In genomic region chr7:79934727-79935126, GRCh38 we compare ENCODE assay signal across 37 cellular contexts.
"Had no signal": no experiment of that assay in that cellular context is flagged by ENCODE, and none has a peak within 500 bp of the region (broad histone marks: within the 10 kb centered on the region; RNA-seq: fewer than 3 reads in every experiment).

No MANE protein-coding gene starts in this region.

- H3K4me3 Mint-ChIP-seq: activated B cell treated with CpG ODN at 0.5 μM for 24 hours; activated CD4-positive, alpha-beta memory T cell treated with anti-CD3 and anti-CD28 coated beads for 36 hours; activated CD4-positive, alpha-beta T cell treated with anti-CD3 and anti-CD28 coated beads, Interleukin-2, amount 10 ng/mL, durations not matched to agents 24 days and 14 days; activated CD8-positive, alpha-beta T cell treated with anti-CD3 and anti-CD28 coated beads for 36 hours; activated naive CD4-positive, alpha-beta T cell treated with anti-CD3 and anti-CD28 coated beads for 36 hours; activated naive CD8-positive, alpha-beta T cell treated with anti-CD3 and anti-CD28 coated beads, Interleukin-2, amount 10 ng/mL, durations not matched to agents 7 days and 5 days; activated T-cell treated with anti-CD3 and anti-CD28 coated beads, Interleukin-2, amount 50 U/mL, for 4 hours; activated T-cell treated with anti-CD3 and anti-CD28 coated beads, Interleukin-2, amount 50 U/mL, for 72 hours; activated T-helper 1 cell treated with anti-CD3 and anti-CD28 coated beads, Interleukin-12 subunit alpha, Interleukin-12 subunit beta, Interleukin-2, Interleukin-4 antibody, amounts not matched to agents 30 ng/mL and 10 ng/mL and 1 ng/mL, durations not matched to agents 14 hours and 24 hours and 36 hours; activated T-helper 17 cell treated with anti-CD3 and anti-CD28 coated beads, Interleukin-2, amount 50 U/mL, for 72 hours; T-helper 1 cell treated with Interleukin-12 subunit alpha and Interleukin-12 subunit beta and Interleukin-4 antibody, amounts not matched to agents 30 μg/mL and 1 μg/mL, for 36 hours; T-helper 2 cell treated with Interferon-gamma antibody and Interleukin-4, amounts not matched to agents 5 μg/mL and 100 μg/mL, for 36 hours had no signal

- H3K4me1 Mint-ChIP-seq: activated B cell treated with CpG ODN at 0.5 μM for 24 hours; activated CD4-positive, alpha-beta T cell treated with anti-CD3 and anti-CD28 coated beads, Interleukin-2, amount 10 ng/mL, durations not matched to agents 24 days and 14 days; activated T-helper 17 cell treated with anti-CD3 and anti-CD28 coated beads, Interleukin-2, amount 50 U/mL, for 72 hours had no signal

- ATAC-seq: activated CD8-positive, alpha-beta T cell treated with anti-CD3 and anti-CD28 coated beads for 36 hours; activated naive CD4-positive, alpha-beta T cell treated with anti-CD3 and anti-CD28 coated beads, Interleukin-2, amount 50 U/mL, for 72 hours; activated T-cell treated with anti-CD3 and anti-CD28 coated beads, Interleukin-2, amount 50 U/mL, for 4 hours; activated T-cell treated with anti-CD3 and anti-CD28 coated beads, Interleukin-2, amount 50 U/mL, for 72 hours; activated T-helper 17 cell treated with anti-CD3 and anti-CD28 coated beads, Interleukin-2, amount 50 U/mL, for 72 hours; body of pancreas had no signal

- H3K36me3 Mint-ChIP-seq: activated CD4-positive, alpha-beta memory T cell treated with anti-CD3 and anti-CD28 coated beads for 36 hours had no signal

- FAIRE-seq: astrocyte, TTC549 had no signal

- H3K27me3 Mint-ChIP-seq: activated B cell treated with CpG ODN at 0.5 μM for 24 hours; activated CD4-positive, alpha-beta memory T cell treated with anti-CD3 and anti-CD28 coated beads for 36 hours; activated CD4-positive, alpha-beta T cell treated with anti-CD3 and anti-CD28 coated beads, Interleukin-2, amount 10 ng/mL, durations not matched to agents 24 days and 14 days; activated CD8-positive, alpha-beta T cell treated with anti-CD3 and anti-CD28 coated beads for 36 hours; activated naive CD8-positive, alpha-beta T cell treated with anti-CD3 and anti-CD28 coated beads, Interleukin-2, amount 10 ng/mL, durations not matched to agents 7 days and 5 days; activated T-helper 17 cell treated with anti-CD3 and anti-CD28 coated beads, Interleukin-2, amount 50 U/mL, for 72 hours had no signal

- H3K27me3 ChIP-seq: adrenal gland, body of pancreas, brain microvascular endothelial cell, breast epithelium had no signal

- H3K9me3 ChIP-seq: adrenal gland, body of pancreas, breast epithelium had no signal

- H3K27ac ChIP-seq: adrenal gland, body of pancreas, brain microvascular endothelial cell, breast epithelium, VCaP had no signal

- H3K27ac Mint-ChIP-seq: activated B cell treated with CpG ODN at 0.5 μM for 24 hours; activated CD4-positive, alpha-beta memory T cell treated with anti-CD3 and anti-CD28 coated beads for 36 hours; activated CD4-positive, alpha-beta T cell treated with anti-CD3 and anti-CD28 coated beads, Interleukin-2, amount 10 ng/mL, durations not matched to agents 24 days and 14 days; activated CD8-positive, alpha-beta T cell treated with anti-CD3 and anti-CD28 coated beads for 36 hours; activated naive CD4-positive, alpha-beta T cell treated with anti-CD3 and anti-CD28 coated beads for 36 hours; activated naive CD4-positive, alpha-beta T cell treated with anti-CD3 and anti-CD28 coated beads, Interleukin-2, amount 50 U/mL, for 72 hours; activated naive CD8-positive, alpha-beta T cell treated with anti-CD3 and anti-CD28 coated beads, Interleukin-2, amount 10 ng/mL, durations not matched to agents 7 days and 5 days; activated T-cell treated with anti-CD3 and anti-CD28 coated beads, Interleukin-2, amount 50 U/mL, for 72 hours; activated T-helper 1 cell treated with anti-CD3 and anti-CD28 coated beads, Interleukin-12 subunit alpha, Interleukin-12 subunit beta, Interleukin-2, Interleukin-4 antibody, amounts not matched to agents 30 ng/mL and 10 ng/mL and 1 ng/mL, durations not matched to agents 14 hours and 24 hours and 36 hours; activated T-helper 17 cell treated with anti-CD3 and anti-CD28 coated beads, Interleukin-2, amount 50 U/mL, for 72 hours; T-helper 1 cell treated with Interleukin-12 subunit alpha and Interleukin-12 subunit beta and Interleukin-4 antibody, amounts not matched to agents 30 μg/mL and 1 μg/mL, for 36 hours; T-helper 2 cell treated with Interferon-gamma antibody and Interleukin-4, amounts not matched to agents 5 μg/mL and 100 μg/mL, for 36 hours had no signal

- H3K9me3 Mint-ChIP-seq: activated CD4-positive, alpha-beta T cell treated with anti-CD3 and anti-CD28 coated beads, Interleukin-2, amount 10 ng/mL, durations not matched to agents 24 days and 14 days; activated naive CD4-positive, alpha-beta T cell treated with anti-CD3 and anti-CD28 coated beads for 36 hours; activated T-cell treated with anti-CD3 and anti-CD28 coated beads, Interleukin-2, amount 50 U/mL, for 4 hours; T-helper 1 cell treated with Interleukin-12 subunit alpha and Interleukin-12 subunit beta and Interleukin-4 antibody, amounts not matched to agents 30 μg/mL and 1 μg/mL, for 36 hours; T-helper 2 cell treated with Interferon-gamma antibody and Interleukin-4, amounts not matched to agents 5 μg/mL and 100 μg/mL, for 36 hours had no signal

- DNase-seq: activated B cell treated with CpG ODN at 0.5 μM for 24 hours; activated CD4-positive, alpha-beta memory T cell treated with anti-CD3 and anti-CD28 coated beads for 36 hours; activated CD4-positive, alpha-beta T cell treated with anti-CD3 and anti-CD28 coated beads for 4 hours; activated CD4-positive, alpha-beta T cell treated with anti-CD3 and anti-CD28 coated beads, Interleukin-2, amount 10 ng/mL, durations not matched to agents 24 days and 14 days; activated CD4-positive, alpha-beta T cell treated with anti-CD3 and anti-CD28 coated beads, Interleukin-2, amount 50 U/mL, for 1 hour; activated CD4-positive, alpha-beta T cell treated with anti-CD3 and anti-CD28 coated beads, Interleukin-2, amount 50 U/mL, for 4 hours; activated CD4-positive, CD25-positive, alpha-beta regulatory T cell treated with anti-CD3 and anti-CD28 coated beads, Interleukin-2, amount 50 U/mL, for 72 hours; activated CD8-positive, alpha-beta memory T cell treated with anti-CD3 and anti-CD28 coated beads, Interleukin-2, amount 50 U/mL, for 4 hours; activated CD8-positive, alpha-beta T cell treated with anti-CD3 and anti-CD28 coated beads for 36 hours; activated effector memory CD4-positive, alpha-beta T cell treated with anti-CD3 and anti-CD28 coated beads, Interleukin-2, amount 50 U/mL, for 16 hours; activated gamma-delta T cell treated with Interleukin-2 at 50 U/mL for 16 hours; activated naive CD4-positive, alpha-beta T cell; activated naive CD4-positive, alpha-beta T cell treated with anti-CD3 and anti-CD28 coated beads for 36 hours; activated naive CD4-positive, alpha-beta T cell treated with anti-CD3 and anti-CD28 coated beads, Interleukin-2, amount 50 U/mL, for 16 hours; activated naive CD8-positive, alpha-beta T cell treated with anti-CD3 and anti-CD28 coated beads, Interleukin-2, amount 10 ng/mL, durations not matched to agents 7 days and 5 days; activated T-cell treated with anti-CD3 and anti-CD28 coated beads for 4 hours; activated T-cell treated with anti-CD3 and anti-CD28 coated beads, Interleukin-2, amount 50 U/mL, for 1 hour; activated T-cell treated with anti-CD3 and anti-CD28 coated beads, Interleukin-2, amount 50 U/mL, for 4 hours; activated T-cell treated with anti-CD3 and anti-CD28 coated beads, Interleukin-2, amount 50 U/mL, for 72 hours; adrenal gland; amniotic stem cell; aorta; body of pancreas; brain microvascular endothelial cell; central memory CD4-positive, alpha-beta T cell; T-helper 1 cell; T-helper 2 cell; T-helper 9 cell had no signal

- H3K36me3 ChIP-seq: adrenal gland, brain microvascular endothelial cell, breast epithelium had no signal

- H3K4me3 ChIP-seq: adrenal gland, body of pancreas, breast epithelium had no signal

- H3K4me1 ChIP-seq: adrenal gland, body of pancreas, breast epithelium had no signal
